ENCODE assay signal across 1 cellular context in the genomic region with DNA sequence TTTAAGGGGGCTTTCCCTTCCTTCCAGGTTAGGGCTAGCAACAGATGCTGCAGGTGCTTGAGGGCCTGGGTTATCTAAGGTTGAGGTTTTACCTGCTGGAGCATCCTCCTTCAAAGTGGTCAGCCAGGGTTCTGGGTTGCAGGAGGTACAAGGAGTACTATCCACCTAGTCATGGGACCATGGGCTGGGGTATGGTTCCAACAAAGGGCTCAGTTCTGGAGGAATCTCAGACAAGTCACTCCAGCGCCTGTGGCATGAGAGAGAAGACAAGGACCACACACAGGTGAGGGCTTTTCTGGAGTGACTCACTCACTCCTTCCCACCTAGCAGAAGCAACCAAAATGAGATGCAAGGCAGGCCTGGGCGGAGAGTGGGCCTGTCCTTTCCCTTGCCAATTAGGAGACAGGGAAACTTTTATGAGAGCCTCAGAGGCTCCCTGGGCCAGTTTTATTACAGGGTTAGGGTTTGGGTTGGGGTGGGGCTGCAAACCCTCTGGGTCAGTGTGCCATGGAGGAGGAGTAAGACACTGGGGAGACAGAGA.
TF ChIP-seq lines count a peak whose summit lies in the region.

No MANE protein-coding gene starts in this region.

TF ChIP-seq in H1, 55 proteins besides CTCF, POLR2A, EP300 and RAD21:
- TF ChIP-seq, protein P1, sequence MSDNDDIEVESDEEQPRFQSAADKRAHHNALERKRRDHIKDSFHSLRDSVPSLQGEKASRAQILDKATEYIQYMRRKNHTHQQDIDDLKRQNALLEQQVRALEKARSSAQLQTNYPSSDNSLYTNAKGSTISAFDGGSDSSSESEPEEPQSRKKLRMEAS (IDR thresholded peaks at IDR 0.05), result no peak
- TF ChIP-seq RXRA (IDR thresholded peaks at IDR 0.05; ENCODE audit: insufficient read depth, low read depth, low read length) (no peak), POLR2AphosphoS5 (IDR thresholded peaks at IDR 0.05; ENCODE audit: low read depth, low read length) (0 out of 2 replicates have a peak, but pooled peaks have one; percentile 10), CTBP2 (IDR thresholded peaks at IDR 0.05; ENCODE audit: borderline replicate concordance, insufficient read depth, insufficient read length, low read length) (no peak), NRF1 (IDR thresholded peaks at IDR 0.05; ENCODE audit: low read depth, low read length) (no peak), CBX8 (IDR thresholded peaks at IDR 0.05; ENCODE audit: borderline replicate concordance, low read depth, low read length) (no peak), JUN (IDR thresholded peaks at IDR 0.05; ENCODE audit: low read depth, low read length) (no peak)
